2 cellular contexts compared by ENCODE assay signal in genomic region chr1:232425421-232425820, GRCh38.
TF ChIP-seq lines count a peak whose summit lies in the region.

No MANE protein-coding gene starts in this region.

TF ChIP-seq in GM23338, 12 proteins besides CTCF, POLR2A, EP300 and RAD21:
- TF ChIP-seq REST (IDR thresholded peaks at IDR 0.05; ENCODE audit: unreplicated experiment) (no peak), STAT1 (IDR thresholded peaks at IDR 0.05; ENCODE audit: unreplicated experiment) (no peak), POLR2AphosphoS5 (IDR thresholded peaks at IDR 0.05; ENCODE audit: low read depth) (no peak), CREB1 (CRISPR knock-in tag; IDR thresholded peaks at IDR 0.05; ENCODE audit: low read depth) (no peak), EZH2 (IDR thresholded peaks at IDR 0.05; ENCODE audit: low read depth, unreplicated experiment) (no peak), EZH2phosphoT487 (IDR thresholded peaks at IDR 0.05; ENCODE audit: unreplicated experiment) (no peak), NANOG (IDR thresholded peaks at IDR 0.05; ENCODE audit: borderline replicate concordance) (no peak), ZNF114 (CRISPR knock-in tag; IDR thresholded peaks at IDR 0.05) (no peak), ZNF331 (CRISPR knock-in tag; IDR thresholded peaks at IDR 0.05; ENCODE audit: low read depth) (no peak), ETS1 (IDR thresholded peaks at IDR 0.05) (no peak), JUNB (IDR thresholded peaks at IDR 0.05; ENCODE audit: unreplicated experiment) (no peak), ZNF462 (CRISPR knock-in tag; IDR thresholded peaks at IDR 0.05) (no peak)

TF ChIP-seq in IMR-90, 13 proteins besides CTCF, POLR2A, EP300 and RAD21 (continued from another document):
- TF ChIP-seq ELK1 (IDR thresholded peaks at IDR 0.05; ENCODE audit: borderline replicate concordance, low read depth, low read length) (no peak), MAZ (IDR thresholded peaks at IDR 0.05; ENCODE audit: borderline replicate concordance, low read depth, low read length) (no peak), RCOR1 (IDR thresholded peaks at IDR 0.05; ENCODE audit: insufficient replicate concordance, low read length) (no peak), FOS (IDR thresholded peaks at IDR 0.05; ENCODE audit: low read depth, low read length) (no peak), NFE2L2 (IDR thresholded peaks at IDR 0.05; ENCODE audit: low read depth, low read length) (no peak), MXI1 (IDR thresholded peaks at IDR 0.05; ENCODE audit: borderline replicate concordance, low read depth, low read length) (no peak), USF2 (IDR thresholded peaks at IDR 0.05; ENCODE audit: low read depth, low read length) (no peak), BHLHE40 (IDR thresholded peaks at IDR 0.05; ENCODE audit: low read depth, low read length) (no peak)
